ENCODE assay signal across 1 cellular context in the genomic region with DNA sequence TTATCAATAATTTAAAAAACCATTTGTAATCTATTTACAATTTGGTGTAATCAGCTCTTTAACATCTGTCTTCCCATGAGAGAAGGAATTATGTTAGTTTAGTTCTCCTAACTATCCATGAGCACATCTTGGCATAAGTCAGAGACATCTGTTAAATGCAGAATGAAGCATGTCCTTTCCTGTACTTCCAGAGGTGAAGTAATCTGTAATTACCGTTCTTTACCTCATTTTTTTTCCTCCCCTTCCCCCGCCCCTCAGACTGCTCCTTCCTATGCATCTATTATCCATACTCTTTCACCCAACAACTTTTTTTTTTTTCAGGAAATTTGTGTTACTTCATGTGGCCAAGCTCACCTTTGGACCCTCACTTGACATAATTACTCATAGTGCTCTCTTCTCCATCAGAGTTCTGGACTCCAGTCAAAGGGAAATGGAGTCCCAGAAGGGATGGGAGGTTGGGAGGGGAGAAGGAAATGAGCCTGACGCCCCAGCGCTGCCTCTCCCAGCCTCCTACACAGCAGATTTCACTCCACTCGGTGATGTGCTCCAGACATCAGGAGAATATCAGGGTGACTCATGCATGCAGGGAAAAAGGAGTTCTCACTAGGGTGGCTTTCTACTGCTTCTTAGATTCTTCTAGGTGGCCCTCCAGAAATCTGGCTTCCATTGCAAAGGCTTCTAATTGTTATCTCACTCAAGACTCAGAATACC.
TF ChIP-seq lines count a peak whose summit lies in the region.

No MANE protein-coding gene starts in this region.

TF ChIP-seq in HEK293T, 16 proteins besides CTCF, POLR2A, EP300 and RAD21 (continued from another document):
- TF ChIP-seq ARNT (IDR thresholded peaks at IDR 0.05) (no peak), SUZ12 (IDR thresholded peaks at IDR 0.05) (no peak), HDGF (IDR thresholded peaks at IDR 0.05; ENCODE audit: borderline replicate concordance) (no peak), TARDBP (IDR thresholded peaks at IDR 0.05) (no peak), FOXA1 (IDR thresholded peaks at IDR 0.05) (no peak), L3MBTL2 (conservative IDR thresholded peaks at IDR 0.05) (no peak)
